Comparison of ENCODE assay signal across 7 cellular contexts in the genomic region with DNA sequence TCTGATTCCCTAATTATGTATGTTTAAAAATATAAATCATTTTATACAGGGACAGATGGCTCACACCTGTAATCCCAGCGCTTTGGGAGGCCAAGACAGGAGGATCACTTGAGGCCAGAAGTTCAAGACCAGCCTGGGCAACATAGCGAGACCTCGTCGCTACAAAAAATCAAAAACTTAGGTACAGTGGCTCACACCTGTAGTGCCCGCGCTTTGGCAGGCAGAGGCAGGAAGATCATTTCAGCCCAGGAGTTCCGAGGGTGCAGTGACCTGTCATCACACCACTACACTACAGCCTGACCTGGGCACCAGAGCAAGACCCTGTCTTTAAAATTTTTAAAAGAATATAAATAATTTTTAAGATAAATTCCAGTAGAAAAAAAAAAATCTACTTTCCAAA.
"Had no signal": no experiment of that assay in that cellular context is flagged by ENCODE, and none has a peak within 500 bp of the region (broad histone marks: within the 10 kb centered on the region; RNA-seq: fewer than 3 reads in every experiment).

No MANE protein-coding gene starts in this region.

- ATAC-seq: GM23338, K562 had no signal

- H2AFZ ChIP-seq: GM23338 had no signal

- H3K27ac Mint-ChIP-seq: GM23338 had no signal

- H3K4me3 ChIP-seq: K562 had no signal

- DNase-seq: H7, HCEC 1CT, IMR-90, KG1 had no signal

- FAIRE-seq: HTR-8/SVneo, K562 had no signal
